In genomic region chr20:49692941-49693340, GRCh38 we compare ENCODE assay signal across 20 cellular contexts.
"Had no signal": no experiment of that assay in that cellular context is flagged by ENCODE, and none has a peak within 500 bp of the region (broad histone marks: within the 10 kb centered on the region; RNA-seq: fewer than 3 reads in every experiment).

No MANE protein-coding gene starts in this region.

- H3K27ac ChIP-seq: colonic mucosa, esophagus squamous epithelium, lower lobe of right lung, thyroid gland had no signal

- H3K4me3 ChIP-seq: colonic mucosa, esophagus squamous epithelium, lower lobe of right lung, pancreas, thyroid gland had no signal

- H3K9me3 Mint-ChIP-seq: activated B cell treated with CpG ODN at 0.5 μM for 24 hours; activated CD8-positive, alpha-beta T cell treated with anti-CD3 and anti-CD28 coated beads for 36 hours; brain; neural crest cell; stimulated activated memory B cell treated with anti-CD40 and anti-IgM and Interleukin-4, amounts not matched to agents 10 μg/mL and 1 μg/mL and 100 μg/mL, for 72 hours had no signal

- ATAC-seq: activated CD8-positive, alpha-beta T cell treated with anti-CD3 and anti-CD28 coated beads for 36 hours; lower lobe of right lung; pancreas; stimulated activated memory B cell treated with anti-CD40 and anti-IgM and Interleukin-4, amounts not matched to agents 10 μg/mL and 1 μg/mL and 100 μg/mL, for 72 hours had no signal

- H3K4me3 Mint-ChIP-seq: activated B cell treated with CpG ODN at 0.5 μM for 24 hours; activated CD8-positive, alpha-beta T cell treated with anti-CD3 and anti-CD28 coated beads for 36 hours; activated naive CD8-positive, alpha-beta T cell; brain; neural crest cell; stimulated activated memory B cell treated with anti-CD40 and anti-IgM and Interleukin-4, amounts not matched to agents 10 μg/mL and 1 μg/mL and 100 μg/mL, for 72 hours had no signal

- H3K27ac Mint-ChIP-seq: activated B cell treated with CpG ODN at 0.5 μM for 24 hours; activated CD8-positive, alpha-beta T cell treated with anti-CD3 and anti-CD28 coated beads for 36 hours; activated naive CD8-positive, alpha-beta T cell; brain; stimulated activated memory B cell treated with anti-CD40 and anti-IgM and Interleukin-4, amounts not matched to agents 10 μg/mL and 1 μg/mL and 100 μg/mL, for 72 hours had no signal

- H3K9me3 ChIP-seq: colonic mucosa, esophagus squamous epithelium, lower lobe of right lung, pancreas, thyroid gland had no signal

- H3K27me3 Mint-ChIP-seq: activated B cell treated with CpG ODN at 0.5 μM for 24 hours; activated CD8-positive, alpha-beta T cell treated with anti-CD3 and anti-CD28 coated beads for 36 hours; activated naive CD8-positive, alpha-beta T cell; brain; stimulated activated memory B cell treated with anti-CD40 and anti-IgM and Interleukin-4, amounts not matched to agents 10 μg/mL and 1 μg/mL and 100 μg/mL, for 72 hours had no signal

- DNase-seq: activated B cell treated with CpG ODN at 0.5 μM for 24 hours; activated CD4-positive, alpha-beta T cell treated with anti-CD3 and anti-CD28 coated beads for 48 hours; activated CD8-positive, alpha-beta T cell treated with anti-CD3 and anti-CD28 coated beads for 36 hours; activated gamma-delta T cell treated with Interleukin-2 at 50 U/mL for 16 hours; activated T-cell treated with anti-CD3 and anti-CD28 coated beads, Interleukin-2, amount 50 U/mL, for 48 hours; amygdala; central memory CD4-positive, alpha-beta T cell; colonic mucosa; esophagus squamous epithelium; glutamatergic neuron; lower lobe of right lung; midbrain; pancreas; stimulated activated CD4-positive, alpha-beta T cell treated with anti-CD3 and anti-CD28 coated beads, Interleukin-12 subunit alpha, Interleukin-12 subunit beta, amount 100 ng/mL, for 4 hours; T-helper 2 cell; thyroid gland had no signal

- H3K36me3 Mint-ChIP-seq: brain had no signal

- H3K36me3 ChIP-seq: colonic mucosa, lower lobe of right lung, pancreas, thyroid gland had no signal

- H3K27me3 ChIP-seq: colonic mucosa, esophagus squamous epithelium, pancreas, thyroid gland had no signal
